28 cellular contexts compared by ENCODE assay signal in genomic region chrX:107751127-107751526, GRCh38. TPM values are rescaled to one million over a fixed set of nuclear protein-coding genes. Genes with fewer than 3 reads are reported as not detected.
DNase-seq lines count a peak whose midpoint lies in the region; ATAC-seq, FAIRE-seq and TF ChIP-seq lines count a peak whose summit lies in the region.
"Had no signal": no experiment of that assay in that cellular context is flagged by ENCODE, and none has a peak within 500 bp of the region (broad histone marks: within the 10 kb centered on the region; RNA-seq: fewer than 3 reads in every experiment).

No MANE protein-coding gene starts in this region.

- H3K27ac ChIP-seq in left ventricle myocardium inferior (replicated peaks) (peak overlapping the region; percentile 70), H1 (ENCODE audit: low read depth, low read length) (no peak overlapping the region), prostate gland (peak overlapping the region; percentile 18 to 56)
- H3K27ac ChIP-seq: GM23248, HL-60, KMS-11, PC-9, SK-N-MC had no signal

- H2BK12ac ChIP-seq in H1 (ENCODE audit: low read depth, low read length), result peak overlapping the region; percentile 27; the same call in 1 of the 2 replicates

- no peak for TF ChIP-seq POLR2A in H1 (IDR thresholded peaks at IDR 0.05; ENCODE audit: control extremely low read depth in 1 of 2, low read depth in 2 of 2, low read length in 2 of 2)
- no peak for TF ChIP-seq POLR2A in prostate gland (IDR thresholded peaks at IDR 0.05)

- no peaks in the 10 kb centered on the region for H3K23me2 ChIP-seq in H1 (ENCODE audit: low read depth, low read length)

- DNase-seq in left ventricle myocardium inferior, result no peak
- no peak for DNase-seq in cardiac septum (ENCODE audit: low spot score)
- DNase-seq in H1 (ENCODE audit: low read depth in 1 of 2, low spot score in 2 of 2), result no peak
- no peak for DNase-seq in prostate gland (ENCODE audit: low spot score)
- DNase-seq in T-helper 1 cell, result no peak
- DNase-seq: C1 segment of cervical spinal cord; Caco-2; CD8-positive, alpha-beta T cell; GM23248; H9; MM.1S; NCI-H1694; NCI-H2081; NCI-H2227 treated with DMSO at 0.1 percent for 48 hours; NCI-H526 treated with DMSO at 0.1 percent for 48 hours; PC-9; RPMI8226; SIG-M5 had no signal

- no peak overlapping the region for H3K18ac ChIP-seq in H1 (ENCODE audit: extremely low read depth, low read length)

- H4K91ac ChIP-seq in H1 (replicated peaks; ENCODE audit: insufficient read length, low read length), result no peak overlapping the region

- no peak overlapping the region for H3K14ac ChIP-seq in H1 (ENCODE audit: insufficient read length)

- no peak overlapping the region for H3K4me2 ChIP-seq in H1 (ENCODE audit: insufficient read depth in 1 of 2, low read depth in 2 of 2, low read length in 2 of 2)
- H3K4me2 ChIP-seq: KMS-11, PC-9 had no signal

- peaks cover 84% of the 10 kb centered on the region for H3K4me1 ChIP-seq in left ventricle myocardium inferior
- peaks cover 0 to 9% (median 2%) of the 10 kb centered on the region in 4 experiments; a peak in 4 of 7 replicates for H3K4me1 ChIP-seq in H1 (replicated peaks in 1 of 4; ENCODE audit: control insufficient read depth in 3 of 4, insufficient read depth in 4 of 4, low read length in 3 of 4)
- H3K4me1 ChIP-seq in prostate gland (replicated peaks), result no peaks in the 10 kb centered on the region
- H3K4me1 ChIP-seq: Caco-2 had no signal

- H2BK20ac ChIP-seq in H1 (ENCODE audit: low read length), result no peak overlapping the region

- H4K8ac ChIP-seq in H1 (ENCODE audit: extremely low read depth, insufficient read depth, low read length), result no peak overlapping the region

- no peak for TF ChIP-seq EP300 in H1 (IDR thresholded peaks at IDR 0.05; ENCODE audit: borderline replicate concordance in 1 of 2, low read depth in 2 of 2, low read length in 2 of 2)

- POLR2A ChIA-PET in H1 (lab: Charles Lee; ENCODE audit: partially characterized antibody), result interaction anchor here (1.2 to 1.6 kb wide), 4 partner anchors 9 to 32 kb away, joined by 3 to 5 read pairs (median 4); partner anchors contain the start of gene TSC22D3

- H3K36me3 ChIP-seq in left ventricle myocardium inferior (no peaks in the 10 kb centered on the region), H1 (ENCODE audit: control insufficient read depth in 2 of 4, insufficient read depth in 4 of 4, low read length in 3 of 4) (no peaks in the 10 kb centered on the region), prostate gland (no peaks in the 10 kb centered on the region)

- no peak overlapping the region for H2BK5ac ChIP-seq in H1 (ENCODE audit: low read depth, low read length)

- no peaks in the 10 kb centered on the region for H3K79me2 ChIP-seq in H1 (ENCODE audit: control insufficient read depth in 1 of 2, insufficient read depth in 2 of 2, low read length in 2 of 2)

- TF ChIP-seq CTCF in left ventricle myocardium inferior (IDR thresholded peaks at IDR 0.05; ENCODE audit: borderline replicate concordance), result no peak
- no peak for TF ChIP-seq CTCF in H1 (IDR thresholded peaks at IDR 0.05; ENCODE audit: control extremely low read depth in 1 of 3, insufficient read depth in 1 of 3, low read depth in 1 of 3, low read length in 3 of 3)
- TF ChIP-seq CTCF in prostate gland (IDR thresholded peaks at IDR 0.05), result no peak

- H3K4me3 ChIP-seq in left ventricle myocardium inferior (no peak overlapping the region), H1 (ENCODE audit: extremely low read depth in 1 of 4, insufficient read depth in 2 of 4, low read depth in 3 of 4, low read length in 4 of 4) (no peak overlapping the region), prostate gland (no peak overlapping the region)
- H3K4me3 ChIP-seq: GM23248, PC-9, SK-N-MC had no signal

- ATAC-seq in HG02840 (IDR thresholded peaks at IDR 0.05; ENCODE audit: low FRiP score, unreplicated experiment) (no peak), HG02642 (IDR thresholded peaks at IDR 0.05; ENCODE audit: poor library complexity, unreplicated experiment) (no peak)
- ATAC-seq: CD8-positive, alpha-beta T cell had no signal

- FAIRE-seq in H1 (lab: Jason Lieb, UNC), result no peak
- FAIRE-seq: A204.1, G401.6 had no signal

- no peak overlapping the region for H2BK120ac ChIP-seq in H1 (replicated peaks; ENCODE audit: low read depth, low read length)

- H3K9me3 ChIP-seq in left ventricle myocardium inferior (replicated peaks) (no peaks in the 10 kb centered on the region), H1 (ENCODE audit: insufficient read depth in 2 of 2, low read depth in 1 of 2, low read length in 1 of 2) (no peaks in the 10 kb centered on the region), prostate gland (no peaks in the 10 kb centered on the region)
- H3K9me3 ChIP-seq: Caco-2 had no signal

- intact Hi-C loops in left ventricle myocardium inferior (cut with micrococcal nuclease), result no loop called here
- intact Hi-C loops in cardiac septum (cut with DNase I), result no loop called here
- intact Hi-C loops in prostate gland (cut with DNase I), result no loop called here

- TF ChIP-seq RAD21 in H1 (IDR thresholded peaks at IDR 0.05 in 1 of 2, conservative IDR thresholded peaks at IDR 0.05 in 1 of 2; ENCODE audit: low read depth in 2 of 2, low read length in 2 of 2), result no peak

- H2AFZ ChIP-seq in H1 (ENCODE audit: low read length), result no peak overlapping the region
- H2AFZ ChIP-seq: GM23248, PC-9 had no signal

- H3K23ac ChIP-seq in H1 (ENCODE audit: insufficient read length), result no peak overlapping the region

- whole genome bisulfite sequencing in H1 (ENCODE audit: extremely low coverage in 1 of 2, insufficient coverage in 1 of 2, insufficient read length in 1 of 2, insufficient replicate concordance in 2 of 2, low coverage in 1 of 2, low lambda C conversion rate in 2 of 2, missing lambda C conversion rate in 1 of 2), 2 experiments, result 90% methylated on average over 9 of the region's 9 CpGs; no CpG with 5 or more reads in 1 of the 2 experiments
- 75% methylated on average over 9 of the region's 9 CpGs for WGBS in prostate gland

- H3K4ac ChIP-seq in H1 (replicated peaks; ENCODE audit: insufficient read length, low read depth, low read length), result no peak overlapping the region

- no peaks in the 10 kb centered on the region for H3K79me1 ChIP-seq in H1 (ENCODE audit: low read depth, low read length)

- H3K9ac ChIP-seq in H1 (replicated peaks in 1 of 4; ENCODE audit: extremely low read depth in 1 of 4, low read depth in 3 of 4, low read length in 3 of 4), result no peak overlapping the region
- H3K9ac ChIP-seq: GM23248, KMS-11 had no signal

- H4K20me1 ChIP-seq in H1 (replicated peaks in 1 of 2; ENCODE audit: control insufficient read depth in 1 of 2, insufficient read depth in 2 of 2, low read length in 2 of 2), result no peaks in the 10 kb centered on the region

- no peak overlapping the region for H2AK5ac ChIP-seq in H1 (ENCODE audit: low read depth, low read length)

- H3K56ac ChIP-seq in H1 (replicated peaks; ENCODE audit: insufficient read length, low read depth, low read length), result no peak overlapping the region

- H2BK15ac ChIP-seq in H1 (ENCODE audit: low read length), result no peak overlapping the region

- H3K27me3 ChIP-seq in left ventricle myocardium inferior (ENCODE audit: low read depth) (no peaks in the 10 kb centered on the region), H1 (replicated peaks in 1 of 4; ENCODE audit: control insufficient read depth in 3 of 4, extremely low read depth in 1 of 4, insufficient read depth in 3 of 4, low read length in 3 of 4) (no peaks in the 10 kb centered on the region; a peak in 1 of 7 replicates), prostate gland (replicated peaks; ENCODE audit: insufficient read depth) (no peaks in the 10 kb centered on the region)

- CTCF ChIA-PET in H1 (lab: Charles Lee; ENCODE audit: partially characterized antibody), result interaction anchor here (0.8 to 4.2 kb wide), 8 partner anchors 9 to 192 kb away, joined by 3 to 21 read pairs (median 6); partner anchors contain the start of genes NCBP2L and TSC22D3

- no peak overlapping the region for H4K5ac ChIP-seq in H1 (ENCODE audit: insufficient read length, low read depth, low read length)

TF ChIP-seq in H1, 55 proteins besides CTCF, POLR2A, EP300 and RAD21 (continues in another document):
- TF ChIP-seq KDM4A (IDR thresholded peaks at IDR 0.05; ENCODE audit: low read depth, low read length, severe bottlenecking) (no peak), SP1 (IDR thresholded peaks at IDR 0.05; ENCODE audit: low read depth, low read length) (no peak), GABPA (IDR thresholded peaks at IDR 0.05; ENCODE audit: borderline replicate concordance, insufficient read depth, low read length) (no peak), SP4 (IDR thresholded peaks at IDR 0.05; ENCODE audit: low read length) (no peak), NRF1 (IDR thresholded peaks at IDR 0.05; ENCODE audit: low read depth, low read length) (no peak), SP2 (IDR thresholded peaks at IDR 0.05; ENCODE audit: low read length) (no peak), CTBP2 (IDR thresholded peaks at IDR 0.05; ENCODE audit: borderline replicate concordance, insufficient read depth, insufficient read length, low read length) (no peak), JUND (IDR thresholded peaks at IDR 0.05; ENCODE audit: low read length) (no peak), TBP (IDR thresholded peaks at IDR 0.05; ENCODE audit: low read depth, low read length) (no peak)

RNA-seq across cellular contexts. Expression of gene TSC22D3, which starts 24.5 kb away (rescaled TPM):
- total RNA-seq in left ventricle myocardium inferior (58.9 TPM), cardiac septum (33.0 TPM), prostate gland (1,000 to 10,000 TPM in 1 of 2 donors, 100 to 1,000 TPM in 1; 480 to 1,164 TPM)
- total RNA-seq in H1 (2021; fragmentation: NEBNext Ultra II Directional; extraction: Animal tissue kit (Norgen Biotek cat#: 25700)), result 7.6 TPM in 2 replicates
- polyA plus RNA-seq in H1 (2011; rRNA removed), result 12.9 and 19.1 TPM in 2 replicates
- 24.8 TPM for polyA plus RNA-seq in H1 (2011; cell fraction: cytosol; rRNA removed)
- polyA plus RNA-seq in H1 (2011; cell fraction: nucleus; rRNA removed), result 38.1 TPM
- 7.3 to 10.6 TPM (median 8.5 TPM) in 4 replicates for polyA plus RNA-seq in H1 (2012, experiment 1 of 2)
- polyA plus RNA-seq in H1 (2012, experiment 2 of 2), result 4.2 TPM
- 7.2 TPM for polyA plus RNA-seq in H1 (2013, experiment 1 of 2)
- 7.5 TPM for polyA plus RNA-seq in H1 (2013, experiment 2 of 2)
- 8.6 and 11.4 TPM in 2 replicates for polyA minus RNA-seq in H1 (2011; rRNA and poly(A)+ RNA removed)
- 11.3 TPM for polyA minus RNA-seq in H1 (2011; cell fraction: cytosol; rRNA and poly(A)+ RNA removed)
- polyA minus RNA-seq in H1 (2011; cell fraction: nucleus; rRNA and poly(A)+ RNA removed), result 26.9 TPM

RNA-seq across cellular contexts. Expression of gene NCBP2L, which starts 26.4 kb away (rescaled TPM):
- total RNA-seq in left ventricle myocardium inferior, result not detected
- not detected for total RNA-seq in cardiac septum
- total RNA-seq in H1 (2021; fragmentation: NEBNext Ultra II Directional; extraction: Animal tissue kit (Norgen Biotek cat#: 25700)), result not detected in 2 replicates
- not detected in 2 replicates for polyA plus RNA-seq in H1 (2011; rRNA removed)
- not detected for polyA plus RNA-seq in H1 (2011; cell fraction: cytosol; rRNA removed)
- not detected for polyA plus RNA-seq in H1 (2011; cell fraction: nucleus; rRNA removed)
- polyA plus RNA-seq in H1 (2012, experiment 1 of 2), result not detected in 4 replicates
- not detected for polyA plus RNA-seq in H1 (2012, experiment 2 of 2)
- not detected for polyA plus RNA-seq in H1 (2013, experiment 1 of 2)
- polyA plus RNA-seq in H1 (2013, experiment 2 of 2), result not detected
- polyA minus RNA-seq in H1 (2011; rRNA and poly(A)+ RNA removed), result not detected in 2 replicates
- polyA minus RNA-seq in H1 (2011; cell fraction: cytosol; rRNA and poly(A)+ RNA removed), result not detected
- polyA minus RNA-seq in H1 (2011; cell fraction: nucleus; rRNA and poly(A)+ RNA removed), result not detected
- total RNA-seq in prostate gland, result 1 to 10 TPM in 1 of 2 donors, not detected in 1; 1.2 TPM
- total RNA-seq: Caco-2; CD8-positive, alpha-beta T cell; GM23248; H9; NCI-H460; PC-9 had no signal
- polyA plus RNA-seq: AG04450, GM23248, IgD-negative memory B cell had no signal
